ENCODE assay signal across 2 cellular contexts in the genomic region with DNA sequence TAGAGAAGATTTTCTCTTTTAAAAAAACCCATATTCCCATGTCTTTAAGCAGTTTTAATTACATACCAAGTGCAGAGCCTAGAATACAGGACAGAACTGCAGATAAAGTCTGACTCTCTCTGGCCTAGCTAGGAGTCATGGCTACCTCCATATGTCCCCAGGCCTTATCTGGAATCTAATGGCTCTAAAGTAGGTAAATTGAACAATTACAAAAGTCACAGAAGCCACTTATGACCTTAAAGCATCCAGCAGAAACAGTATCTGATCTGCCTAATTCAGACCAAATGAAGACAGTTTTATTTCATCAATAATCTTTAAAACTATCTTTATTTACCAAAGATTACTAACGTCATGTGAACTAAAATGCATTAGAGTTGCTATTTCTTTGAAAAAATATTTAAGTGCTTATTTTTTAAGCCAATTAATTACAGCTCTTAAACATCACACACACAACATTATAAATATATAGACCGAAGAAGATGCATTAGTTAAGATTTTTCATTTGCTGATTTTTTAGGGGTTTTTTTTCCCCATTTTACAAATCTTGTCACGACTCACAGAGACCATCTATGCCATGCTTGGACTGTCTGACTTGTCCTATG.
A peak's percentile ranks its signal among the peaks of the same experiment; 100 is the strongest.
TF ChIP-seq lines count a peak whose summit lies in the region.

No MANE protein-coding gene starts in this region.

TF ChIP-seq in GM23338, 12 proteins besides CTCF, POLR2A, EP300 and RAD21 (continued from another document):
- TF ChIP-seq, protein P1, sequence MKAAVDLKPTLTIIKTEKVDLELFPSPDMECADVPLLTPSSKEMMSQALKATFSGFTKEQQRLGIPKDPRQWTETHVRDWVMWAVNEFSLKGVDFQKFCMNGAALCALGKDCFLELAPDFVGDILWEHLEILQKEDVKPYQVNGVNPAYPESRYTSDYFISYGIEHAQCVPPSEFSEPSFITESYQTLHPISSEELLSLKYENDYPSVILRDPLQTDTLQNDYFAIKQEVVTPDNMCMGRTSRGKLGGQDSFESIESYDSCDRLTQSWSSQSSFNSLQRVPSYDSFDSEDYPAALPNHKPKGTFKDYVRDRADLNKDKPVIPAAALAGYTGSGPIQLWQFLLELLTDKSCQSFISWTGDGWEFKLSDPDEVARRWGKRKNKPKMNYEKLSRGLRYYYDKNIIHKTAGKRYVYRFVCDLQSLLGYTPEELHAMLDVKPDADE (IDR thresholded peaks at IDR 0.05): no peak
- TF ChIP-seq, protein P2, sequence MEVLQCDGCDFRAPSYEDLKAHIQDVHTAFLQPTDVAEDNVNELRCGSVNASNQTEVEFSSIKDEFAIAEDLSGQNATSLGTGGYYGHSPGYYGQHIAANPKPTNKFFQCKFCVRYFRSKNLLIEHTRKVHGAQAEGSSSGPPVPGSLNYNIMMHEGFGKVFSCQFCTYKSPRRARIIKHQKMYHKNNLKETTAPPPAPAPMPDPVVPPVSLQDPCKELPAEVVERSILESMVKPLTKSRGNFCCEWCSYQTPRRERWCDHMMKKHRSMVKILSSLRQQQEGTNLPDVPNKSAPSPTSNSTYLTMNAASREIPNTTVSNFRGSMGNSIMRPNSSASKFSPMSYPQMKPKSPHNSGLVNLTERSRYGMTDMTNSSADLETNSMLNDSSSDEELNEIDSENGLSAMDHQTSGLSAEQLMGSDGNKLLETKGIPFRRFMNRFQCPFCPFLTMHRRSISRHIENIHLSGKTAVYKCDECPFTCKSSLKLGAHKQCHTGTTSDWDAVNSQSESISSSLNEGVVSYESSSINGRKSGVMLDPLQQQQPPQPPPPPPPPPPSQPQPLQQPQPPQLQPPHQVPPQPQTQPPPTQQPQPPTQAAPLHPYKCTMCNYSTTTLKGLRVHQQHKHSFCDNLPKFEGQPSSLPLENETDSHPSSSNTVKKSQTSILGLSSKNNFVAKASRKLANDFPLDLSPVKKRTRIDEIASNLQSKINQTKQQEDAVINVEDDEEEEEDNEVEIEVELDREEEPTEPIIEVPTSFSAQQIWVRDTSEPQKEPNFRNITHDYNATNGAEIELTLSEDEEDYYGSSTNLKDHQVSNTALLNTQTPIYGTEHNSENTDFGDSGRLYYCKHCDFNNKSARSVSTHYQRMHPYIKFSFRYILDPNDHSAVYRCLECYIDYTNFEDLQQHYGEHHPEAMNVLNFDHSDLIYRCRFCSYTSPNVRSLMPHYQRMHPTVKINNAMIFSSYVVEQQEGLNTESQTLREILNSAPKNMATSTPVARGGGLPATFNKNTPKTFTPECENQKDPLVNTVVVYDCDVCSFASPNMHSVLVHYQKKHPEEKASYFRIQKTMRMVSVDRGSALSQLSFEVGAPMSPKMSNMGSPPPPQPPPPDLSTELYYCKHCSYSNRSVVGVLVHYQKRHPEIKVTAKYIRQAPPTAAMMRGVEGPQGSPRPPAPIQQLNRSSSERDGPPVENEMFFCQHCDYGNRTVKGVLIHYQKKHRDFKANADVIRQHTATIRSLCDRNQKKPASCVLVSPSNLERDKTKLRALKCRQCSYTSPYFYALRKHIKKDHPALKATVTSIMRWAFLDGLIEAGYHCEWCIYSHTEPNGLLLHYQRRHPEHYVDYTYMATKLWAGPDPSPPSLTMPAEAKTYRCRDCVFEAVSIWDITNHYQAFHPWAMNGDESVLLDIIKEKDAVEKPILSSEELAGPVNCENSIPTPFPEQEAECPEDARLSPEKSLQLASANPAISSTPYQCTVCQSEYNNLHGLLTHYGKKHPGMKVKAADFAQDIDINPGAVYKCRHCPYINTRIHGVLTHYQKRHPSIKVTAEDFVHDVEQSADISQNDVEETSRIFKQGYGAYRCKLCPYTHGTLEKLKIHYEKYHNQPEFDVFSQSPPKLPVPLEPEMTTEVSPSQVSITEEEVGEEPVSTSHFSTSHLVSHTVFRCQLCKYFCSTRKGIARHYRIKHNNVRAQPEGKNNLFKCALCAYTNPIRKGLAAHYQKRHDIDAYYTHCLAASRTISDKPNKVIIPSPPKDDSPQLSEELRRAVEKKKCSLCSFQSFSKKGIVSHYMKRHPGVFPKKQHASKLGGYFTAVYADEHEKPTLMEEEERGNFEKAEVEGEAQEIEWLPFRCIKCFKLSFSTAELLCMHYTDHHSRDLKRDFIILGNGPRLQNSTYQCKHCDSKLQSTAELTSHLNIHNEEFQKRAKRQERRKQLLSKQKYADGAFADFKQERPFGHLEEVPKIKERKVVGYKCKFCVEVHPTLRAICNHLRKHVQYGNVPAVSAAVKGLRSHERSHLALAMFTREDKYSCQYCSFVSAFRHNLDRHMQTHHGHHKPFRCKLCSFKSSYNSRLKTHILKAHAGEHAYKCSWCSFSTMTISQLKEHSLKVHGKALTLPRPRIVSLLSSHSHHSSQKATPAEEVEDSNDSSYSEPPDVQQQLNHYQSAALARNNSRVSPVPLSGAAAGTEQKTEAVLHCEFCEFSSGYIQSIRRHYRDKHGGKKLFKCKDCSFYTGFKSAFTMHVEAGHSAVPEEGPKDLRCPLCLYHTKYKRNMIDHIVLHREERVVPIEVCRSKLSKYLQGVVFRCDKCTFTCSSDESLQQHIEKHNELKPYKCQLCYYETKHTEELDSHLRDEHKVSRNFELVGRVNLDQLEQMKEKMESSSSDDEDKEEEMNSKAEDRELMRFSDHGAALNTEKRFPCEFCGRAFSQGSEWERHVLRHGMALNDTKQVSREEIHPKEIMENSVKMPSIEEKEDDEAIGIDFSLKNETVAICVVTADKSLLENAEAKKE (CRISPR knock-in tag; IDR thresholded peaks at IDR 0.05): no peak
- no peak for TF ChIP-seq ZNF331 (CRISPR knock-in tag; IDR thresholded peaks at IDR 0.05; ENCODE audit: low read depth)
- TF ChIP-seq NANOG (IDR thresholded peaks at IDR 0.05; ENCODE audit: borderline replicate concordance): no peak
- TF ChIP-seq, protein P3, sequence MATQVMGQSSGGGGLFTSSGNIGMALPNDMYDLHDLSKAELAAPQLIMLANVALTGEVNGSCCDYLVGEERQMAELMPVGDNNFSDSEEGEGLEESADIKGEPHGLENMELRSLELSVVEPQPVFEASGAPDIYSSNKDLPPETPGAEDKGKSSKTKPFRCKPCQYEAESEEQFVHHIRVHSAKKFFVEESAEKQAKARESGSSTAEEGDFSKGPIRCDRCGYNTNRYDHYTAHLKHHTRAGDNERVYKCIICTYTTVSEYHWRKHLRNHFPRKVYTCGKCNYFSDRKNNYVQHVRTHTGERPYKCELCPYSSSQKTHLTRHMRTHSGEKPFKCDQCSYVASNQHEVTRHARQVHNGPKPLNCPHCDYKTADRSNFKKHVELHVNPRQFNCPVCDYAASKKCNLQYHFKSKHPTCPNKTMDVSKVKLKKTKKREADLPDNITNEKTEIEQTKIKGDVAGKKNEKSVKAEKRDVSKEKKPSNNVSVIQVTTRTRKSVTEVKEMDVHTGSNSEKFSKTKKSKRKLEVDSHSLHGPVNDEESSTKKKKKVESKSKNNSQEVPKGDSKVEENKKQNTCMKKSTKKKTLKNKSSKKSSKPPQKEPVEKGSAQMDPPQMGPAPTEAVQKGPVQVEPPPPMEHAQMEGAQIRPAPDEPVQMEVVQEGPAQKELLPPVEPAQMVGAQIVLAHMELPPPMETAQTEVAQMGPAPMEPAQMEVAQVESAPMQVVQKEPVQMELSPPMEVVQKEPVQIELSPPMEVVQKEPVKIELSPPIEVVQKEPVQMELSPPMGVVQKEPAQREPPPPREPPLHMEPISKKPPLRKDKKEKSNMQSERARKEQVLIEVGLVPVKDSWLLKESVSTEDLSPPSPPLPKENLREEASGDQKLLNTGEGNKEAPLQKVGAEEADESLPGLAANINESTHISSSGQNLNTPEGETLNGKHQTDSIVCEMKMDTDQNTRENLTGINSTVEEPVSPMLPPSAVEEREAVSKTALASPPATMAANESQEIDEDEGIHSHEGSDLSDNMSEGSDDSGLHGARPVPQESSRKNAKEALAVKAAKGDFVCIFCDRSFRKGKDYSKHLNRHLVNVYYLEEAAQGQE (IDR thresholded peaks at IDR 0.05; ENCODE audit: unreplicated experiment): no peak
- no peak for TF ChIP-seq CREB1 (CRISPR knock-in tag; IDR thresholded peaks at IDR 0.05; ENCODE audit: low read depth)
- TF ChIP-seq EZH2phosphoT487 (IDR thresholded peaks at IDR 0.05; ENCODE audit: unreplicated experiment): no peak
- TF ChIP-seq STAT1 (IDR thresholded peaks at IDR 0.05; ENCODE audit: unreplicated experiment): no peak
- TF ChIP-seq JUNB (IDR thresholded peaks at IDR 0.05; ENCODE audit: unreplicated experiment): no peak

TF ChIP-seq in SK-N-SH treated with all-trans-retinoic acid at 6 μM for 48 hours, 23 proteins besides CTCF, POLR2A, EP300 and RAD21 (continued from another document and continues in another):
- TF ChIP-seq, protein P4, sequence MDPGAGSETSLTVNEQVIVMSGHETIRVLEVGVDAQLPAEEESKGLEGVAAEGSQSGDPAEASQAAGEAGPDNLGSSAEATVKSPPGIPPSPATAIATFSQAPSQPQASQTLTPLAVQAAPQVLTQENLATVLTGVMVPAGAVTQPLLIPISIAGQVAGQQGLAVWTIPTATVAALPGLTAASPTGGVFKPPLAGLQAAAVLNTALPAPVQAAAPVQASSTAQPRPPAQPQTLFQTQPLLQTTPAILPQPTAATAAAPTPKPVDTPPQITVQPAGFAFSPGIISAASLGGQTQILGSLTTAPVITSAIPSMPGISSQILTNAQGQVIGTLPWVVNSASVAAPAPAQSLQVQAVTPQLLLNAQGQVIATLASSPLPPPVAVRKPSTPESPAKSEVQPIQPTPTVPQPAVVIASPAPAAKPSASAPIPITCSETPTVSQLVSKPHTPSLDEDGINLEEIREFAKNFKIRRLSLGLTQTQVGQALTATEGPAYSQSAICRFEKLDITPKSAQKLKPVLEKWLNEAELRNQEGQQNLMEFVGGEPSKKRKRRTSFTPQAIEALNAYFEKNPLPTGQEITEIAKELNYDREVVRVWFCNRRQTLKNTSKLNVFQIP (CRISPR knock-in tag; IDR thresholded peaks at IDR 0.05; ENCODE audit: borderline replicate concordance, low read depth): no peak
- TF ChIP-seq ZFP30 (CRISPR knock-in tag; IDR thresholded peaks at IDR 0.05): peak; percentile 41; the same call in 1 of the 2 replicates
- TF ChIP-seq, protein P5, sequence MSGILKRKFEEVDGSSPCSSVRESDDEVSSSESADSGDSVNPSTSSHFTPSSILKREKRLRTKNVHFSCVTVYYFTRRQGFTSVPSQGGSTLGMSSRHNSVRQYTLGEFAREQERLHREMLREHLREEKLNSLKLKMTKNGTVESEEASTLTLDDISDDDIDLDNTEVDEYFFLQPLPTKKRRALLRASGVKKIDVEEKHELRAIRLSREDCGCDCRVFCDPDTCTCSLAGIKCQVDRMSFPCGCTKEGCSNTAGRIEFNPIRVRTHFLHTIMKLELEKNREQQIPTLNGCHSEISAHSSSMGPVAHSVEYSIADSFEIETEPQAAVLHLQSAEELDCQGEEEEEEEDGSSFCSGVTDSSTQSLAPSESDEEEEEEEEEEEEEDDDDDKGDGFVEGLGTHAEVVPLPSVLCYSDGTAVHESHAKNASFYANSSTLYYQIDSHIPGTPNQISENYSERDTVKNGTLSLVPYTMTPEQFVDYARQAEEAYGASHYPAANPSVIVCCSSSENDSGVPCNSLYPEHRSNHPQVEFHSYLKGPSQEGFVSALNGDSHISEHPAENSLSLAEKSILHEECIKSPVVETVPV (CRISPR knock-in tag; IDR thresholded peaks at IDR 0.05): peak; percentile 88
- TF ChIP-seq OSR1 (CRISPR knock-in tag; IDR thresholded peaks at IDR 0.05): no peak
- TF ChIP-seq, protein P6, sequence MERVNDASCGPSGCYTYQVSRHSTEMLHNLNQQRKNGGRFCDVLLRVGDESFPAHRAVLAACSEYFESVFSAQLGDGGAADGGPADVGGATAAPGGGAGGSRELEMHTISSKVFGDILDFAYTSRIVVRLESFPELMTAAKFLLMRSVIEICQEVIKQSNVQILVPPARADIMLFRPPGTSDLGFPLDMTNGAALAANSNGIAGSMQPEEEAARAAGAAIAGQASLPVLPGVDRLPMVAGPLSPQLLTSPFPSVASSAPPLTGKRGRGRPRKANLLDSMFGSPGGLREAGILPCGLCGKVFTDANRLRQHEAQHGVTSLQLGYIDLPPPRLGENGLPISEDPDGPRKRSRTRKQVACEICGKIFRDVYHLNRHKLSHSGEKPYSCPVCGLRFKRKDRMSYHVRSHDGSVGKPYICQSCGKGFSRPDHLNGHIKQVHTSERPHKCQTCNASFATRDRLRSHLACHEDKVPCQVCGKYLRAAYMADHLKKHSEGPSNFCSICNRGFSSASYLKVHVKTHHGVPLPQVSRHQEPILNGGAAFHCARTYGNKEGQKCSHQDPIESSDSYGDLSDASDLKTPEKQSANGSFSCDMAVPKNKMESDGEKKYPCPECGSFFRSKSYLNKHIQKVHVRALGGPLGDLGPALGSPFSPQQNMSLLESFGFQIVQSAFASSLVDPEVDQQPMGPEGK (CRISPR knock-in tag; IDR thresholded peaks at IDR 0.05; ENCODE audit: borderline replicate concordance): no peak; the same call in 1 of the 2 replicates
- TF ChIP-seq, protein P7, sequence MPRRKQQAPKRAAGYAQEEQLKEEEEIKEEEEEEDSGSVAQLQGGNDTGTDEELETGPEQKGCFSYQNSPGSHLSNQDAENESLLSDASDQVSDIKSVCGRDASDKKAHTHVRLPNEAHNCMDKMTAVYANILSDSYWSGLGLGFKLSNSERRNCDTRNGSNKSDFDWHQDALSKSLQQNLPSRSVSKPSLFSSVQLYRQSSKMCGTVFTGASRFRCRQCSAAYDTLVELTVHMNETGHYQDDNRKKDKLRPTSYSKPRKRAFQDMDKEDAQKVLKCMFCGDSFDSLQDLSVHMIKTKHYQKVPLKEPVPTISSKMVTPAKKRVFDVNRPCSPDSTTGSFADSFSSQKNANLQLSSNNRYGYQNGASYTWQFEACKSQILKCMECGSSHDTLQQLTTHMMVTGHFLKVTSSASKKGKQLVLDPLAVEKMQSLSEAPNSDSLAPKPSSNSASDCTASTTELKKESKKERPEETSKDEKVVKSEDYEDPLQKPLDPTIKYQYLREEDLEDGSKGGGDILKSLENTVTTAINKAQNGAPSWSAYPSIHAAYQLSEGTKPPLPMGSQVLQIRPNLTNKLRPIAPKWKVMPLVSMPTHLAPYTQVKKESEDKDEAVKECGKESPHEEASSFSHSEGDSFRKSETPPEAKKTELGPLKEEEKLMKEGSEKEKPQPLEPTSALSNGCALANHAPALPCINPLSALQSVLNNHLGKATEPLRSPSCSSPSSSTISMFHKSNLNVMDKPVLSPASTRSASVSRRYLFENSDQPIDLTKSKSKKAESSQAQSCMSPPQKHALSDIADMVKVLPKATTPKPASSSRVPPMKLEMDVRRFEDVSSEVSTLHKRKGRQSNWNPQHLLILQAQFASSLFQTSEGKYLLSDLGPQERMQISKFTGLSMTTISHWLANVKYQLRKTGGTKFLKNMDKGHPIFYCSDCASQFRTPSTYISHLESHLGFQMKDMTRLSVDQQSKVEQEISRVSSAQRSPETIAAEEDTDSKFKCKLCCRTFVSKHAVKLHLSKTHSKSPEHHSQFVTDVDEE (CRISPR knock-in tag; IDR thresholded peaks at IDR 0.05): peak; percentile 96
- TF ChIP-seq TCF4 (CRISPR knock-in tag; IDR thresholded peaks at IDR 0.05; ENCODE audit: borderline replicate concordance): peak; percentile 98
- no peak for TF ChIP-seq SNAI2 (CRISPR knock-in tag; IDR thresholded peaks at IDR 0.05)
- no peak for TF ChIP-seq CSDC2 (CRISPR knock-in tag; IDR thresholded peaks at IDR 0.05)
- TF ChIP-seq ZNF565 (CRISPR knock-in tag; conservative IDR thresholded peaks at IDR 0.05; ENCODE audit: low read depth): no peak
- TF ChIP-seq ZNF70 (CRISPR knock-in tag; IDR thresholded peaks at IDR 0.05): 0 out of 2 replicates have a peak, but pooled peaks have one; percentile 15
- peak; percentile 89; the same call in 1 of the 2 replicates for TF ChIP-seq ESRRG (CRISPR knock-in tag; IDR thresholded peaks at IDR 0.05)
- TF ChIP-seq RARB (CRISPR knock-in tag; IDR thresholded peaks at IDR 0.05): no peak
- TF ChIP-seq ARNTL (CRISPR knock-in tag; IDR thresholded peaks at IDR 0.05; ENCODE audit: borderline replicate concordance, low read depth): no peak
- TF ChIP-seq GLIS3 (CRISPR knock-in tag; IDR thresholded peaks at IDR 0.05): peak; percentile 93; the same call in 1 of the 2 replicates
- TF ChIP-seq ISL1 (CRISPR knock-in tag; IDR thresholded peaks at IDR 0.05): peak; percentile 77
